ENCODE assay signal across 10 cellular contexts in genomic region chr17:38734235-38734633, GRCh38. TPM values are rescaled to one million over a fixed set of nuclear protein-coding genes. Genes with fewer than 3 reads are reported as not detected.
DNase-seq lines count a peak whose midpoint lies in the region; ATAC-seq and TF ChIP-seq lines count a peak whose summit lies in the region.
"Had no signal": no experiment of that assay in that cellular context is flagged by ENCODE, and none has a peak within 500 bp of the region (broad histone marks: within the 10 kb centered on the region; RNA-seq: fewer than 3 reads in every experiment).

No MANE protein-coding gene starts in this region.

- TF ChIP-seq RAD21 in HCT116 (IDR thresholded peaks at IDR 0.05; ENCODE audit: low read depth): no peak

- H3K27me3 ChIP-seq in CD4-positive, CD25-positive, alpha-beta regulatory T cell (ENCODE audit: control insufficient read depth, insufficient read depth, low read length): no peaks in the 10 kb centered on the region
- H3K27me3 ChIP-seq in HCT116 (ENCODE audit: insufficient read depth, low read length): no peaks in the 10 kb centered on the region
- H3K27me3 ChIP-seq in adrenal gland: no peaks in the 10 kb centered on the region

- BruUV-seq in HCT116 (replicated peaks; lab: Mats Ljungman, UMichigan): no TSS peak

- DNase-seq in CD4-positive, CD25-positive, alpha-beta regulatory T cell: no peak
- DNase-seq in HCT116 (ENCODE audit: low read depth, low spot score) (no peak), adrenal gland (peak in 1 of 7 donors; percentile 14), activated gamma-delta T cell (lab: John Stamatoyannopoulos, UW) (no peak)
- DNase-seq: cerebellar nuclear complex, NCI-H2029, NCI-H526 treated with DMSO at 0.1 percent for 48 hours had no signal

- H3K27me3 Mint-ChIP-seq in CD4-positive, CD25-positive, alpha-beta regulatory T cell: no peaks in the 10 kb centered on the region

- no peaks in the 10 kb centered on the region for H4K20me1 ChIP-seq in HCT116 (ENCODE audit: insufficient read depth)

- H3K9ac ChIP-seq in HCT116 (ENCODE audit: low read length): no peak overlapping the region

- H3K4me1 ChIP-seq in CD4-positive, CD25-positive, alpha-beta regulatory T cell (ENCODE audit: control insufficient read depth, insufficient read depth, low read length, poor library complexity, severe bottlenecking): peaks cover 41% of the 10 kb centered on the region
- H3K4me1 ChIP-seq in HCT116 (ENCODE audit: control insufficient read depth in 1 of 2, insufficient read depth in 2 of 2, low read length in 2 of 2): peaks cover 11 to 32% of the 10 kb centered on the region in 2 experiments; a peak in 3 of 4 replicates
- peaks cover 39 to 53% of the 10 kb centered on the region in 2 donors for H3K4me1 ChIP-seq in adrenal gland (replicated peaks in 1 of 2)

- H3K4me3 ChIP-seq in CD4-positive, CD25-positive, alpha-beta regulatory T cell (ENCODE audit: low read depth, low read length): no peak overlapping the region
- H3K4me3 ChIP-seq in HCT116 (replicated peaks in 1 of 2; ENCODE audit: low read depth in 1 of 2, low read length in 2 of 2) (no peak overlapping the region), adrenal gland (no peak overlapping the region)

- RAD21 ChIA-PET in HCT116 (lab: Charles Lee; ENCODE audit: low non-redundant PET in 1 of 2, low total read pairs in 2 of 2, uncharacterized antibody in 2 of 2, unreplicated experiment in 2 of 2): interaction anchor here in 1 of 2 experiments (0.7 kb wide), 1 partner anchor 45 kb away, joined by 4 read pairs; no protein-coding TSS in a partner anchor

- POLR2A ChIA-PET in HCT116 (lab: Charles Lee): no interaction called here

- peak overlapping the region in 1 of 4 donors; percentile 78 for H3K4me3 Mint-ChIP-seq in CD4-positive, CD25-positive, alpha-beta regulatory T cell
- H3K4me3 Mint-ChIP-seq: T-cell had no signal

- no peaks in the 10 kb centered on the region for H3K9me3 ChIP-seq in CD4-positive, CD25-positive, alpha-beta regulatory T cell (ENCODE audit: control insufficient read depth in 2 of 2, low read length in 2 of 2)
- H3K9me3 ChIP-seq in HCT116 (ENCODE audit: control insufficient read depth in 1 of 2, insufficient read depth in 1 of 2, low read depth in 1 of 2, low read length in 2 of 2) (no peaks in the 10 kb centered on the region), adrenal gland (replicated peaks in 1 of 3) (no peaks in the 10 kb centered on the region)

- no peak overlapping the region for H3K27ac ChIP-seq in CD4-positive, CD25-positive, alpha-beta regulatory T cell (ENCODE audit: insufficient read depth, low read length, poor library complexity, severe bottlenecking)
- peak overlapping the region; percentile 47; the same call in 1 of the 2 replicates for H3K27ac ChIP-seq in HCT116 (ENCODE audit: low read depth, low read length)
- H3K27ac ChIP-seq in adrenal gland: peak overlapping the region in 3 of 5 donors; percentile 52 to 96 (median 82)

- 90 to 97% (median 93%) methylated on average over 3 of the region's 3 CpGs for whole genome bisulfite sequencing in adrenal gland, 4 donors

- no peak for TF ChIP-seq POLR2A in HCT116 (IDR thresholded peaks at IDR 0.05; ENCODE audit: borderline replicate concordance, extremely low read depth, insufficient read depth, insufficient read length)
- no peak for TF ChIP-seq POLR2A in adrenal gland (IDR thresholded peaks at IDR 0.05)

- H3K36me3 ChIP-seq in CD4-positive, CD25-positive, alpha-beta regulatory T cell (ENCODE audit: control insufficient read depth, insufficient read depth, low read length): no peaks in the 10 kb centered on the region
- H3K36me3 ChIP-seq in HCT116 (ENCODE audit: control insufficient read depth in 1 of 2, insufficient read depth in 2 of 2, low read length in 2 of 2) (peaks cover 17 to 44% of the 10 kb centered on the region in 2 experiments), adrenal gland (replicated peaks in 1 of 2) (peaks cover 0 to 54% of the 10 kb centered on the region in 2 donors)

- H3K4me2 ChIP-seq in HCT116 (ENCODE audit: low read length): no peak overlapping the region

- H3K4me1 Mint-ChIP-seq in CD4-positive, CD25-positive, alpha-beta regulatory T cell: peaks cover 0 to 55% (median 31%) of the 10 kb centered on the region in 4 donors

- no peaks in the 10 kb centered on the region for H3K36me3 Mint-ChIP-seq in CD4-positive, CD25-positive, alpha-beta regulatory T cell
- H3K36me3 Mint-ChIP-seq: T-cell had no signal

- intact Hi-C loops in HCT116 (cut with micrococcal nuclease) (loop anchor here (10.0 kb wide), 1 partner anchor 421 kb away; the partner anchor contains the start of gene PLXDC1), adrenal gland (cut with DNase I) (no loop called here)

- H3K27ac Mint-ChIP-seq in CD4-positive, CD25-positive, alpha-beta regulatory T cell: peak overlapping the region; percentile 39 to 76 (median 39)

- peaks cover 0 to 1% (median 0%) of the 10 kb centered on the region in 7 donors for H3K9me3 Mint-ChIP-seq in CD4-positive, CD25-positive, alpha-beta regulatory T cell
- H3K9me3 Mint-ChIP-seq: T-cell had no signal

- CTCF ChIA-PET in HCT116 (lab: Charles Lee): interaction anchor here (1.0 to 2.5 kb wide), 6 partner anchors 12 to 175 kb away, joined by 3 to 19 read pairs (median 4); no protein-coding TSS in a partner anchor

- no peak for ATAC-seq in CD4-positive, CD25-positive, alpha-beta regulatory T cell (ENCODE audit: low read depth in 2 of 2)
- ATAC-seq in HCT116: no peak
- ATAC-seq in HG03025 (IDR thresholded peaks at IDR 0.05; ENCODE audit: low FRiP score, unreplicated experiment): no peak
- ATAC-seq in HG03457 (IDR thresholded peaks at IDR 0.05; ENCODE audit: unreplicated experiment): no peak
- ATAC-seq: T-cell had no signal

- H2AFZ ChIP-seq in HCT116 (ENCODE audit: low read depth, low read length, poor library complexity, severe bottlenecking): no peak overlapping the region

- TF ChIP-seq CTCF in HCT116 (IDR thresholded peaks at IDR 0.05 in 2 of 3, conservative IDR thresholded peaks at IDR 0.05 in 1 of 3; ENCODE audit: borderline replicate concordance in 1 of 3, insufficient read depth in 1 of 3, low read depth in 2 of 3, low read length in 2 of 3): no peak
- TF ChIP-seq CTCF in adrenal gland (IDR thresholded peaks at IDR 0.05): no peak

- no peaks in the 10 kb centered on the region for H3K9me2 ChIP-seq in HCT116 (ENCODE audit: insufficient read depth)

- peaks cover 37% of the 10 kb centered on the region for H3K79me2 ChIP-seq in HCT116 (ENCODE audit: insufficient read depth, low read length)

TF ChIP-seq in HCT116, 20 proteins besides CTCF, POLR2A, EP300 and RAD21 (continues in another document):
- TF ChIP-seq FOSL1 (IDR thresholded peaks at IDR 0.05; ENCODE audit: low read depth) (no peak), MAX (IDR thresholded peaks at IDR 0.05) (no peak), ATF3 (IDR thresholded peaks at IDR 0.05) (no peak), CBX3 (IDR thresholded peaks at IDR 0.05; ENCODE audit: low read depth) (no peak), SP1 (IDR thresholded peaks at IDR 0.05; ENCODE audit: low read depth) (no peak), SIN3A (IDR thresholded peaks at IDR 0.05; ENCODE audit: low read depth) (no peak), EGR1 (IDR thresholded peaks at IDR 0.05; ENCODE audit: low read depth) (no peak), POLR2AphosphoS5 (IDR thresholded peaks at IDR 0.05; ENCODE audit: low read depth, low read length) (no peak), EZH2phosphoT487 (IDR thresholded peaks at IDR 0.05; ENCODE audit: borderline replicate concordance) (no peak), ZNF274 (IDR thresholded peaks at IDR 0.05; ENCODE audit: low read depth, low read length) (no peak)

RNA-seq across cellular contexts. Expression of gene CISD3, which starts 4.1 kb away (rescaled TPM):
- total RNA-seq in CD4-positive, CD25-positive, alpha-beta regulatory T cell: 8.7 TPM
- polyA plus RNA-seq in CD4-positive, CD25-positive, alpha-beta regulatory T cell: 10 to 100 TPM; 31.7 to 62.6 (median 40.6) TPM
- total RNA-seq in HCT116 (2021; ENCODE audit: unreplicated experiment) (50.2 TPM), adrenal gland (10 to 100 TPM in 7 of 8 donors, 1 to 10 TPM in 1; 9.9 to 78.7 (median 49.7) TPM)
- polyA plus RNA-seq in HCT116 (2012): 24.8 and 31.7 TPM in 2 replicates
- 10 to 100 TPM; 36.1 to 45.7 (median 43.2) TPM for polyA plus RNA-seq in adrenal gland

RNA-seq across cellular contexts. Expression of gene PCGF2, which starts 13.9 kb away (rescaled TPM):
- 0.25 TPM for total RNA-seq in CD4-positive, CD25-positive, alpha-beta regulatory T cell
- not detected for polyA plus RNA-seq in CD4-positive, CD25-positive, alpha-beta regulatory T cell
- total RNA-seq in HCT116 (2021; ENCODE audit: unreplicated experiment): 64.6 TPM
- 60.2 and 61.4 TPM in 2 replicates for polyA plus RNA-seq in HCT116 (2012)
- total RNA-seq in adrenal gland: 10 to 100 TPM in 7 of 8 donors, 1 to 10 TPM in 1; 7.4 to 82.3 (median 38.9) TPM
- polyA plus RNA-seq in adrenal gland: 100 to 1,000 TPM in 2 of 3 donors, 10 to 100 TPM in 1; 13.4 to 233 (median 144) TPM

RNA-seq across cellular contexts. Expression of gene PSMB3, which starts 18.3 kb away (rescaled TPM):
- 107 TPM for total RNA-seq in CD4-positive, CD25-positive, alpha-beta regulatory T cell
- 100 to 1,000 TPM; 473 to 589 (median 509) TPM for polyA plus RNA-seq in CD4-positive, CD25-positive, alpha-beta regulatory T cell
- 346 TPM for total RNA-seq in HCT116 (2021; ENCODE audit: unreplicated experiment)
- 387 and 435 TPM in 2 replicates for polyA plus RNA-seq in HCT116 (2012)
- total RNA-seq in adrenal gland: 100 to 1,000 TPM; 138 to 315 (median 235) TPM
- 100 to 1,000 TPM; 240 to 556 (median 328) TPM for polyA plus RNA-seq in adrenal gland

RNA-seq across cellular contexts. Expression of gene MLLT6, which starts 29.2 kb away (rescaled TPM):
- total RNA-seq in CD4-positive, CD25-positive, alpha-beta regulatory T cell: 361 TPM
- polyA plus RNA-seq in CD4-positive, CD25-positive, alpha-beta regulatory T cell: 1 to 10 TPM; 5.2 to 6.8 (median 6.6) TPM
- total RNA-seq in HCT116 (2021; ENCODE audit: unreplicated experiment): 110 TPM
- 45.6 and 52.4 TPM in 2 replicates for polyA plus RNA-seq in HCT116 (2012)
- 100 to 1,000 TPM in 4 of 8 donors, 10 to 100 TPM in 4; 63.7 to 191 (median 99.8) TPM for total RNA-seq in adrenal gland
- polyA plus RNA-seq in adrenal gland: 100 to 1,000 TPM in 1 of 3 donors, 10 to 100 TPM in 2; 27.3 to 339 (median 50.5) TPM

RNA-seq across cellular contexts. Expression of gene EPOP, which starts 59.5 kb away (rescaled TPM):
- 0.59 TPM for total RNA-seq in CD4-positive, CD25-positive, alpha-beta regulatory T cell
- polyA plus RNA-seq in CD4-positive, CD25-positive, alpha-beta regulatory T cell: under 1 TPM in 1 of 4 donors, not detected in 3; 0.13 TPM
- total RNA-seq in HCT116 (2021; ENCODE audit: unreplicated experiment) (37.9 TPM), adrenal gland (1 to 10 TPM; 1.5 to 9.4 (median 3.9) TPM)
- polyA plus RNA-seq in HCT116 (2012): 15.2 and 19.0 TPM in 2 replicates
- 1 to 10 TPM in 2 of 3 donors, under 1 TPM in 1; 0.97 to 2.9 (median 2.7) TPM for polyA plus RNA-seq in adrenal gland
